In the genomic region with DNA sequence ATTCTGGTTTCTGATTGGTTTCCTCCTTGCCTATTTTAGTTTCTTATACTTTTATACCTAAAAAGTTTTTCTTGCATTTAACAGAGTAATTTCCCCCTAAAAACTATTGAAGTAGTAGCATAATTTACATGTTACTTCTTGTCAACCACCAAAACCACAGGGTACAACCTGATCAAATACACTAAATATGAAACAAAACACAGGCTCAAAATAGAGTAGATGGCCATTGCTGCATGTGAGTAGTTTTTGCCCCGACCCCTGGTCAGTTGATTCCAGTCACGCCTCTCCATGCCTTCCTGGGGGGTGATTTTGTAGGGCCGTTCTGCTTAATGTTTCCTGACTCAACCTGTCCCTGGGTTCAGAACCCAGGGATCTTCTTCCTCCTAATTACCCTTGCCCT, we compare ENCODE assay signal across 12 cellular contexts.
DNase-seq lines count a peak whose midpoint lies in the region; ATAC-seq and TF ChIP-seq lines count a peak whose summit lies in the region.
"Had no signal": no experiment of that assay in that cellular context is flagged by ENCODE, and none has a peak within 500 bp of the region (broad histone marks: within the 10 kb centered on the region; RNA-seq: fewer than 3 reads in every experiment).

No MANE protein-coding gene starts in this region.

- no peak overlapping the region for H2AFZ ChIP-seq in smooth muscle cell (ENCODE audit: low read depth)

- no peak overlapping the region for H3K9ac ChIP-seq in smooth muscle cell (ENCODE audit: low read depth)

- DNase-seq in smooth muscle cell (lab: John Stamatoyannopoulos, UW; ENCODE audit: unreplicated experiment) = no peak
- no peak for DNase-seq in A172 (ENCODE audit: low spot score)
- DNase-seq in HPDE6-E6E7 (ENCODE audit: extremely low spot score) = no peak
- no peak for DNase-seq in NCI-H2107 treated with DMSO at 0.1 percent for 48 hours (lab: John Stamatoyannopoulos, UW; ENCODE audit: unreplicated experiment)
- DNase-seq: activated CD8-positive, alpha-beta memory T cell treated with anti-CD3 and anti-CD28 coated beads for 24 hours; naive thymus-derived CD4-positive, alpha-beta T cell; NCI-H1417 had no signal

- no peaks in the 10 kb centered on the region for H3K36me3 ChIP-seq in smooth muscle cell (ENCODE audit: low read depth)
- H3K36me3 ChIP-seq in gastroesophageal sphincter = no peaks in the 10 kb centered on the region

- TF ChIP-seq EP300 in gastroesophageal sphincter (IDR thresholded peaks at IDR 0.05) = no peak

- no peak overlapping the region for H3K4me3 ChIP-seq in smooth muscle cell
- no peak overlapping the region for H3K4me3 ChIP-seq in gastroesophageal sphincter

- peak overlapping the region; percentile 80 for H3K27ac ChIP-seq in smooth muscle cell (ENCODE audit: low read depth)
- H3K27ac ChIP-seq in gastroesophageal sphincter = no peak overlapping the region
- H3K27ac ChIP-seq: epithelial cell of prostate had no signal

- no peak overlapping the region for H3K4me2 ChIP-seq in smooth muscle cell

- H3K79me2 ChIP-seq in smooth muscle cell (ENCODE audit: low read depth) = no peaks in the 10 kb centered on the region

- H3K4me1 ChIP-seq in smooth muscle cell (ENCODE audit: low read depth) (peaks cover 48% of the 10 kb centered on the region), gastroesophageal sphincter (peaks cover 0 to 9% (median 0%) of the 10 kb centered on the region in 3 donors)

- no peaks in the 10 kb centered on the region for H4K20me1 ChIP-seq in smooth muscle cell (ENCODE audit: low read depth)

- ATAC-seq in GM19035 (IDR thresholded peaks at IDR 0.05; ENCODE audit: unreplicated experiment) (peak; percentile 93), HG02623 (IDR thresholded peaks at IDR 0.05; ENCODE audit: unreplicated experiment) (peak; percentile 75), HG03460 (IDR thresholded peaks at IDR 0.05; ENCODE audit: unreplicated experiment) (peak; percentile 85), gastroesophageal sphincter (no peak)
- ATAC-seq: naive thymus-derived CD4-positive, alpha-beta T cell had no signal

- H3K27me3 ChIP-seq in smooth muscle cell (ENCODE audit: low read depth) = no peaks in the 10 kb centered on the region
- H3K27me3 ChIP-seq in gastroesophageal sphincter = no peaks in the 10 kb centered on the region

- TF ChIP-seq POLR2A in gastroesophageal sphincter (IDR thresholded peaks at IDR 0.05) = no peak

- 71% methylated on average over 3 of the region's 3 CpGs for WGBS in smooth muscle cell (ENCODE audit: low lambda C conversion rate)
- 93 to 100% methylated on average over 3 of the region's 3 CpGs for WGBS in gastroesophageal sphincter (ENCODE audit: low coverage in 1 of 2), 2 donors

- H3K9me3 ChIP-seq in smooth muscle cell (replicated peaks; ENCODE audit: low read depth) (no peaks in the 10 kb centered on the region), gastroesophageal sphincter (no peaks in the 10 kb centered on the region)

- TF ChIP-seq CTCF in smooth muscle cell (IDR thresholded peaks at IDR 0.05; ENCODE audit: borderline replicate concordance, insufficient read depth, poor library complexity, severe bottlenecking) (no peak), gastroesophageal sphincter (IDR thresholded peaks at IDR 0.05) (no peak)

- no peaks in the 10 kb centered on the region for H3F3A ChIP-seq in smooth muscle cell (ENCODE audit: low read depth)
